In the genomic region with DNA sequence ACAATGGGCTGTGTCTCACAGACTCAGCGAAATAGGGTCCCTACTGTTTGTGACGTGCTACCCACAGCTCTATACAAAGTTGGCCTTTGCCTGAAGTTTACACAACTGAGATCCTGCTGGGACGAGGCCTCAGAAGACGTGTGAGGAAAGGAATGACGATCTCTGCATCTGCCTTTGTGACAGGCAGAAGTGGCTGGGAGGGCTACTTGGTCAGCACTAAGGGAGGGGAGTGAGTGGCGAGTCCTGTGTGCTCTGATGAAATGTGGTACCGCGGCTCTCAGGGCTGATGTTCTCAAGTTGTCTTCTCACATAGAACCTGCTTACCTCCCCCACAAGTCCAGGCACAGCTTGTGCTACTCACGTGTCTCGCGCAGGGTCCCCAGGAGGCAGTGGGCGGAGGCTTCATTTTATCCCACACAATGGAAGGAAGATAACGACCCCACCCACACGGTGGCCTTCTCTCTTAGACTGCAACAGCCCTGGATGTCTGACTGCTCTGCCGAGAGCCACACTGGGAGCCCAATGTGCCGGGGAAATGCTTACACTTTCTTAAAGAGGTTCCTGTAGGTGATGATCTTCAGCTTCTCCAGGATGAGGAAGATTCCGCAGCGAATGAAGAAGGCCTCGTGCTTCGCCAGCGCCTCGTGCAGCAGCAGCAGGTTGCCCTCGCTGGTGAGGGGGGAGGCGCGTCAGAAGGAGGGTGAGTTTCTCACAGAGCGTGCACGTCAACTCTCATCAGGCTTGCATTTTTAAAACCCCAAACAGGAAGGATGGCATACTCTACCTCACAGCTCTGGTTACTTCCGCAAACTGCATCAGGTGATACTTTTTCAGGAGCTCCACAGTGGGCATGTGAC, we compare ENCODE assay signal across 13 cellular contexts. TPM values are rescaled to one million over a fixed set of nuclear protein-coding genes. Genes with fewer than 3 reads are reported as not detected.
A peak's percentile ranks its signal among the peaks of the same experiment; 100 is the strongest.
DNase-seq lines count a peak whose midpoint lies in the region; ATAC-seq and TF ChIP-seq lines count a peak whose summit lies in the region.
"Had no signal": no experiment of that assay in that cellular context is flagged by ENCODE, and none has a peak within 500 bp of the region (broad histone marks: within the 10 kb centered on the region; RNA-seq: fewer than 3 reads in every experiment).

No MANE protein-coding gene starts in this region.

- no peak for ATAC-seq in HG03378 (IDR thresholded peaks at IDR 0.05; ENCODE audit: unreplicated experiment)
- no peak for ATAC-seq in HG02870 (IDR thresholded peaks at IDR 0.05; ENCODE audit: unreplicated experiment)

- no peaks in the 10 kb centered on the region; the same call in 1 of the 2 replicates for H3K9me3 ChIP-seq in AG04450 (ENCODE audit: control insufficient read depth, insufficient read depth, low read length)
- H3K9me3 ChIP-seq: neutrophil had no signal

- TF ChIP-seq CTCF in AG04450 (IDR thresholded peaks at IDR 0.05; ENCODE audit: low read depth, low read length): no peak

- CTCF ChIA-PET in AG04450 (lab: Charles Lee): interaction anchor here (0.7 kb wide), 1 partner anchor 13 kb away, joined by 3 read pairs; no protein-coding TSS in a partner anchor

- DNase-seq in AG04450 (ENCODE audit: low read depth, low spot score) (no peak), HUDEP-2 (lab: John Stamatoyannopoulos, UW; ENCODE audit: unreplicated experiment in 76 of 76) (peak in 73 of 76 experiments; percentile 22 to 93 (median 71)), brain pericyte (ENCODE audit: low read depth, low spot score) (peak; percentile 97), iris pigment epithelial cell (ENCODE audit: low read depth) (peak; percentile 81), OCI-M1 (lab: John Stamatoyannopoulos, UW) (no peak), HPDE6-E6E7 (ENCODE audit: extremely low spot score) (no peak)
- DNase-seq: C1 segment of cervical spinal cord; NCI-H1694 treated with DMSO at 0.1 percent for 48 hours; NK-92 treated with Interleukin-12 subunit alpha and Interleukin-12 subunit beta, amount 100 ng/mL, for 24 hours; stimulated activated CD4-positive, alpha-beta T cell treated with anti-CD3 and anti-CD28 coated beads, Interleukin-15, amount 100 ng/mL, for 24 hours had no signal

- POLR2A ChIA-PET in AG04450 (lab: Yijun Ruan, JAX): interaction anchor here (2.6 to 3.2 kb wide), 2 partner anchors 8 to 30 kb away, joined by 18 to 19 read pairs; a partner anchor contains a TSS

- H3K4me3 ChIP-seq in AG04450 (ENCODE audit: low read depth, low read length): no peak overlapping the region

- H3K27ac ChIP-seq in AG04450 (ENCODE audit: low read depth, low read length): peak overlapping the region; percentile 99
- H3K27ac ChIP-seq: neutrophil had no signal

- H3K27me3 ChIP-seq in AG04450 (ENCODE audit: control insufficient read depth, insufficient read depth, low read length): no peaks in the 10 kb centered on the region
- H3K27me3 ChIP-seq: neutrophil had no signal

RNA-seq across cellular contexts. Expression of a gene that starts 21.2 kb away (rescaled TPM):
- not detected in 2 replicates for polyA plus RNA-seq in AG04450 (2011; rRNA removed)
- polyA minus RNA-seq in AG04450 (2011; rRNA and poly(A)+ RNA removed): not detected in 2 replicates

RNA-seq across cellular contexts. Expression of a gene that starts 28.9 kb away (rescaled TPM):
- polyA plus RNA-seq in AG04450 (2011; rRNA removed): 97.2 and 107 TPM in 2 replicates
- 68.0 and 68.6 TPM in 2 replicates for polyA minus RNA-seq in AG04450 (2011; rRNA and poly(A)+ RNA removed)

RNA-seq across cellular contexts. Expression of a gene that starts 29.8 kb away (rescaled TPM):
- 69.4 and 75.4 TPM in 2 replicates for polyA plus RNA-seq in AG04450 (2011; rRNA removed)
- polyA minus RNA-seq in AG04450 (2011; rRNA and poly(A)+ RNA removed): 56.7 and 59.9 TPM in 2 replicates

RNA-seq across cellular contexts. Expression of a gene that starts 57.0 kb away (rescaled TPM):
- polyA plus RNA-seq in AG04450 (2011; rRNA removed): 17.7 and 21.5 TPM in 2 replicates
- polyA minus RNA-seq in AG04450 (2011; rRNA and poly(A)+ RNA removed): 4.4 and 5.6 TPM in 2 replicates

Comparison
In these comparisons a context has a peak if more than half of its experiments do, and no peak if none do; other contexts are left out.
1. DNase-seq: peak in HUDEP-2 (73 of 76), brain pericyte (single experiment) and iris pigment epithelial cell (single experiment); none in AG04450 (single experiment), OCI-M1 (single experiment) and HPDE6-E6E7 (single experiment).